ENCODE assay signal across 10 cellular contexts in genomic region chr4:107736924-107737448, GRCh38. TPM values are rescaled to one million over a fixed set of nuclear protein-coding genes. Genes with fewer than 3 reads are reported as not detected.
DNase-seq lines count a peak whose midpoint lies in the region; ATAC-seq, FAIRE-seq and TF ChIP-seq lines count a peak whose summit lies in the region.
"Had no signal": no experiment of that assay in that cellular context is flagged by ENCODE, and none has a peak within 500 bp of the region (broad histone marks: within the 10 kb centered on the region; RNA-seq: fewer than 3 reads in every experiment).

No MANE protein-coding gene starts in this region.

- dilution Hi-C loops in IMR-90 (cut with HindIII; ENCODE audit: low sequenced_read_pairs, unreplicated experiment): no loop called here

- H3K27me3 ChIP-seq in IMR-90 (ENCODE audit: control insufficient read depth, insufficient read depth, low read length): peaks cover 4% of the 10 kb centered on the region; the same call in 1 of the 2 replicates
- H3K27me3 ChIP-seq in SU-DHL-6 (ENCODE audit: low read length): no peaks in the 10 kb centered on the region
- H3K27me3 ChIP-seq in GM12878 (replicated peaks in 1 of 2; ENCODE audit: control insufficient read depth in 2 of 2, insufficient read depth in 2 of 2, low read length in 1 of 2): no peaks in the 10 kb centered on the region
- H3K27me3 ChIP-seq: BLaER1 treated with 17β-estradiol and CSF1 and Interleukin-3, amounts not matched to agents 10 nM and 100 nM had no signal

- no peak overlapping the region for H3K56ac ChIP-seq in IMR-90 (ENCODE audit: extremely low read depth, insufficient read depth, low read length)

- peaks cover 8% of the 10 kb centered on the region for H3K4me1 ChIP-seq in IMR-90 (ENCODE audit: control insufficient read depth, insufficient read depth, low read length)
- no peaks in the 10 kb centered on the region for H3K4me1 ChIP-seq in GM12878 (ENCODE audit: control insufficient read depth, insufficient read depth, low read length)
- H3K4me1 ChIP-seq in kidney (ENCODE audit: control insufficient read depth in 1 of 2, insufficient read depth in 1 of 2, low read depth in 1 of 2, low read length in 2 of 2): peaks cover 2 to 3% of the 10 kb centered on the region in 2 donors

- in situ Hi-C loops in IMR-90 (cut with MboI; ENCODE audit: low sequenced_read_pairs) (no loop called here), GM12878 (cut with MboI) (loop anchor here (25.0 kb wide), 1 partner anchor 700 kb away; the partner anchor contains the start of gene DKK2)

- no peak overlapping the region for H4K8ac ChIP-seq in IMR-90 (ENCODE audit: low read depth in 2 of 2, low read length in 2 of 2)

- intact Hi-C loops in IMR-90 (cut with micrococcal nuclease): loop anchor here (5.0 to 10.0 kb wide), 4 partner anchors 352 to 840 kb away; no protein-coding TSS in a partner anchor
- intact Hi-C loops in GM12878 (cut with micrococcal nuclease; ENCODE audit: unreplicated experiment): loop anchor here (5.0 to 10.0 kb wide), 4 partner anchors 462 to 685 kb away; no protein-coding TSS in a partner anchor
- intact Hi-C loops in kidney (cut with DNase I): no loop called here

- no CpG with 5 or more reads among the region's 7 CpGs for WGBS in IMR-90 (ENCODE audit: extremely low coverage in 2 of 2, insufficient read length in 1 of 2), 2 experiments
- WGBS in GM12878 (ENCODE audit: insufficient coverage, insufficient replicate concordance, low lambda C conversion rate, missing lambda C conversion rate): 18% methylated on average over 7 of the region's 7 CpGs

- no peaks in the 10 kb centered on the region for H3K79me1 ChIP-seq in IMR-90 (ENCODE audit: low read depth in 1 of 2, low read length in 2 of 2)

- ATAC-seq in GM21723 (IDR thresholded peaks at IDR 0.05; ENCODE audit: unreplicated experiment) (peak; percentile 63), IMR-90 (ENCODE audit: low read depth) (peak; percentile 73), GM12878 (peak; percentile 89)

- H3K79me2 ChIP-seq in SU-DHL-6 (ENCODE audit: insufficient read depth, low read length) (no peaks in the 10 kb centered on the region), GM12878 (ENCODE audit: control insufficient read depth, insufficient read depth, low read length) (no peaks in the 10 kb centered on the region)

- H2BK15ac ChIP-seq in IMR-90 (ENCODE audit: low read depth, low read length): no peak overlapping the region

- H2AK5ac ChIP-seq in IMR-90 (ENCODE audit: low read depth, low read length): no peak overlapping the region

- no peak overlapping the region for H2AK9ac ChIP-seq in IMR-90 (replicated peaks; ENCODE audit: low read depth, low read length, poor library complexity)

- TF ChIP-seq EP300 in GM12878 (IDR thresholded peaks at IDR 0.05; ENCODE audit: borderline replicate concordance in 1 of 2, control insufficient read depth in 1 of 2, low read depth in 2 of 2, low read length in 2 of 2): no peak

- H3K4ac ChIP-seq in IMR-90 (ENCODE audit: low read depth, low read length): no peak overlapping the region

- H4K20me1 ChIP-seq in IMR-90 (ENCODE audit: insufficient read depth, low read length): no peaks in the 10 kb centered on the region
- no peaks in the 10 kb centered on the region for H4K20me1 ChIP-seq in SU-DHL-6 (ENCODE audit: low read depth, low read length)
- H4K20me1 ChIP-seq in GM12878 (ENCODE audit: control insufficient read depth, insufficient read depth): no peaks in the 10 kb centered on the region
- H4K20me1 ChIP-seq: BLaER1 treated with 17β-estradiol and CSF1 and Interleukin-3, amounts not matched to agents 10 nM and 100 nM had no signal

- POLR2A ChIA-PET in IMR-90 (lab: Charles Lee; ENCODE audit: unreplicated experiment): no interaction called here
- POLR2A ChIA-PET in GM12878 (lab: Charles Lee): no interaction called here

- RAD21 ChIA-PET in GM12878 (lab: Charles Lee; ENCODE audit: unreplicated experiment): interaction anchor here (1.3 to 2.3 kb wide), 2 partner anchors 16 to 184 kb away, joined by 9 to 10 read pairs; partner anchors contain the start of gene PAPSS1

- no peak overlapping the region for H2BK20ac ChIP-seq in IMR-90 (ENCODE audit: low read depth, low read length)

- CTCF ChIA-PET in IMR-90 (lab: Yijun Ruan, JAX): interaction anchor here (0.5 to 1.7 kb wide), 5 partner anchors 17 to 1081 kb away, joined by 3 to 6 read pairs (median 3); partner anchors contain the start of genes PAPSS1 and SGMS2
- CTCF ChIA-PET in GM12878 (lab: Yijun Ruan, JAX): interaction anchor here (0.6 to 4.0 kb wide), 21 partner anchors 9 to 685 kb away, joined by 3 to 27 read pairs (median 3); partner anchors contain the start of gene PAPSS1

- no peak for TF ChIP-seq POLR2A in IMR-90 (IDR thresholded peaks at IDR 0.05; ENCODE audit: low read depth, low read length)
- no peak for TF ChIP-seq POLR2A in GM12878 (IDR thresholded peaks at IDR 0.05; ENCODE audit: low read depth, low read length)

- no peak overlapping the region for H3K23ac ChIP-seq in IMR-90 (ENCODE audit: low read depth, low read length)

- no peak overlapping the region for H3K14ac ChIP-seq in IMR-90 (replicated peaks; ENCODE audit: low read depth, low read length)

- SMC1A ChIA-PET in GM12878 (lab: Charles Lee; ENCODE audit: uncharacterized antibody, unreplicated experiment): interaction anchor here (0.5 to 2.3 kb wide), 8 partner anchors 16 to 554 kb away, joined by 3 to 16 read pairs (median 4); partner anchors contain the start of gene PAPSS1

- no peak overlapping the region for H3K4me2 ChIP-seq in IMR-90 (ENCODE audit: low read depth, low read length)
- no peak overlapping the region for H3K4me2 ChIP-seq in SU-DHL-6 (ENCODE audit: low read depth, low read length, poor library complexity, severe bottlenecking)
- H3K4me2 ChIP-seq in GM12878 (ENCODE audit: control insufficient read depth, insufficient read depth): no peak overlapping the region

- TF ChIP-seq RAD21 in IMR-90 (IDR thresholded peaks at IDR 0.05; ENCODE audit: low read length) (peak; percentile 83), GM12878 (IDR thresholded peaks at IDR 0.05; ENCODE audit: insufficient read depth, low read depth, low read length) (peak; percentile 87)

- no peak overlapping the region for H4K91ac ChIP-seq in IMR-90 (ENCODE audit: insufficient read depth, low read depth, low read length)

- BruUV-seq in IMR-90 (replicated peaks; lab: Mats Ljungman, UMichigan): no TSS peak
- no TSS peak for BruUV-seq in GM12878 (replicated peaks; lab: Mats Ljungman, UMichigan)

- FAIRE-seq in GM12878 (lab: Jason Lieb, UNC): peak; percentile 73
- no peak for FAIRE-seq in kidney (lab: Jason Lieb, UNC)
- FAIRE-seq: colon had no signal

- no peaks in the 10 kb centered on the region for H3K9me3 ChIP-seq in IMR-90 (ENCODE audit: control insufficient read depth, insufficient read depth, low read length)
- H3K9me3 ChIP-seq in SU-DHL-6 (ENCODE audit: insufficient read depth, low read length): no peaks in the 10 kb centered on the region
- no peaks in the 10 kb centered on the region for H3K9me3 ChIP-seq in GM12878 (replicated peaks; ENCODE audit: control insufficient read depth, insufficient read depth, low read length)
- H3K9me3 ChIP-seq in kidney (ENCODE audit: control insufficient read depth in 1 of 2, low read length in 2 of 2): no peaks in the 10 kb centered on the region
- H3K9me3 ChIP-seq: BLaER1 treated with 17β-estradiol and CSF1 and Interleukin-3, amounts not matched to agents 10 nM and 100 nM had no signal

- H3K9me2 ChIP-seq in SU-DHL-6 (replicated peaks; ENCODE audit: insufficient read depth, low read length): no peaks in the 10 kb centered on the region

- H3K36me3 ChIP-seq in IMR-90 (ENCODE audit: control insufficient read depth, insufficient read depth, low read length) (no peaks in the 10 kb centered on the region), SU-DHL-6 (ENCODE audit: low read length) (no peaks in the 10 kb centered on the region), GM12878 (ENCODE audit: control insufficient read depth in 2 of 2, insufficient read depth in 2 of 2, low read length in 1 of 2) (no peaks in the 10 kb centered on the region), kidney (ENCODE audit: control insufficient read depth in 1 of 2, insufficient read depth in 2 of 2, low read length in 2 of 2) (no peaks in the 10 kb centered on the region)
- H3K36me3 ChIP-seq: BLaER1 treated with 17β-estradiol and CSF1 and Interleukin-3, amounts not matched to agents 10 nM and 100 nM had no signal

- H2AFZ ChIP-seq in IMR-90 (replicated peaks; ENCODE audit: low read length, poor library complexity) (no peak overlapping the region), SU-DHL-6 (ENCODE audit: low read depth, low read length, severe bottlenecking) (no peak overlapping the region), GM12878 (ENCODE audit: control insufficient read depth, low read depth, low read length) (no peak overlapping the region)

- no peak overlapping the region for H3K18ac ChIP-seq in IMR-90 (ENCODE audit: low read depth, low read length)

- H3K4me3 ChIP-seq in IMR-90 (ENCODE audit: insufficient read depth, low read depth, low read length) (no peak overlapping the region), SU-DHL-6 (ENCODE audit: insufficient read depth, low read length, poor library complexity, severe bottlenecking) (no peak overlapping the region), GM12878 (no peak overlapping the region), kidney (ENCODE audit: low read length in 2 of 2) (no peak overlapping the region)
- H3K4me3 ChIP-seq: BLaER1 treated with 17β-estradiol and CSF1 and Interleukin-3, amounts not matched to agents 10 nM and 100 nM had no signal

- no peaks in the 10 kb centered on the region for H3F3A ChIP-seq in SU-DHL-6 (ENCODE audit: insufficient read depth)

- H4K5ac ChIP-seq in IMR-90 (ENCODE audit: low read depth, low read length): no peak overlapping the region

- H3K27ac ChIP-seq in IMR-90 (ENCODE audit: insufficient read depth, low read length) (no peak overlapping the region), SU-DHL-6 (ENCODE audit: low read depth, low read length) (no peak overlapping the region), GM12878 (ENCODE audit: control insufficient read depth, insufficient read depth) (no peak overlapping the region), kidney (ENCODE audit: low read depth in 2 of 2, low read length in 2 of 2) (no peak overlapping the region)
- H3K27ac ChIP-seq: BLaER1 treated with 17β-estradiol and CSF1 and Interleukin-3, amounts not matched to agents 10 nM and 100 nM had no signal

- H3K9ac ChIP-seq in IMR-90 (ENCODE audit: low read depth, low read length): no peak overlapping the region
- H3K9ac ChIP-seq in SU-DHL-6 (ENCODE audit: low read length): no peak overlapping the region
- H3K9ac ChIP-seq in GM12878 (ENCODE audit: control insufficient read depth, insufficient read depth, low read length): no peak overlapping the region
- H3K9ac ChIP-seq in kidney (ENCODE audit: low read length in 2 of 2): no peak overlapping the region
- H3K9ac ChIP-seq: BLaER1 treated with 17β-estradiol and CSF1 and Interleukin-3, amounts not matched to agents 10 nM and 100 nM had no signal

- no peak overlapping the region for H2BK120ac ChIP-seq in IMR-90 (ENCODE audit: low read depth, low read length)

- TF ChIP-seq CTCF in IMR-90 (conservative IDR thresholded peaks at IDR 0.05; ENCODE audit: low read depth, low read length) (peak; percentile 70), SU-DHL-6 (IDR thresholded peaks at IDR 0.05; ENCODE audit: insufficient read depth, low read length, poor library complexity, severe bottlenecking) (peak; percentile 26), GM12878 (IDR thresholded peaks at IDR 0.05 in 2 of 3, conservative IDR thresholded peaks at IDR 0.05 in 1 of 3; ENCODE audit: control insufficient read depth in 2 of 3, extremely low read depth in 1 of 3, insufficient read depth in 1 of 3, low read depth in 3 of 3, low read length in 3 of 3) (peak; percentile 76 to 83 (median 83)), kidney (IDR thresholded peaks at IDR 0.05; ENCODE audit: borderline replicate concordance, extremely low read depth, insufficient read depth) (peak; percentile 67)

- no peaks in the 10 kb centered on the region for H3K9me1 ChIP-seq in IMR-90 (ENCODE audit: insufficient read depth, low read length)

- no peak overlapping the region for H2BK5ac ChIP-seq in IMR-90 (ENCODE audit: low read depth, low read length, poor library complexity, severe bottlenecking)

- DNase-seq in NCI-H1105 treated with DMSO at 0.1 percent for 48 hours (lab: John Stamatoyannopoulos, UW) (peak; percentile 26), NCI-H1105 (lab: John Stamatoyannopoulos, UW) (no peak), IMR-90 (peak; percentile 57), GM12878 (ENCODE audit: low read depth, low spot score) (no peak), kidney (no peak)
- peak; percentile 43 for DNase-seq in stimulated activated CD8-positive, alpha-beta memory T cell treated with anti-CD3 and anti-CD28 coated beads, Interleukin-4, amount 100 ng/mL, for 48 hours

RNA-seq across cellular contexts. Expression of gene PAPSS1, which starts 17.0 kb away (rescaled TPM):
- total RNA-seq in IMR-90 (2012; rRNA removed) (82.8 and 90.5 TPM in 2 replicates), GM12878 (2014; rRNA removed) (22.6 and 25.9 TPM in 2 replicates), GM12878 (2014; rRNA removed; fragmentation: Illumina TruSeq; extraction: Trizol) (28.3 and 31.0 TPM in 2 replicates), GM12878 (2021) (28.0 and 30.9 TPM in 2 replicates), kidney (47.7 TPM)
- polyA plus RNA-seq in IMR-90 (2012; rRNA removed) (64.7 and 71.8 TPM in 2 replicates), GM12878 (2011; rRNA removed) (73.0 and 81.8 TPM in 2 replicates), GM12878 (2014; fragmentation: Illumina TruSeq; extraction: Trizol) (30.3 and 34.5 TPM in 2 replicates), GM12878 (2014; fragmentation: Nextera tagmentation; extraction: Ambion mirVana) (10 to 100 TPM; 29.8 to 35.9 TPM), GM12878 (2014; rRNA removed) (22.8 and 27.3 TPM in 2 replicates), GM12878 (2016; fragmentation: Nextera tagmentation; extraction: Ambion mirVana) (10 to 100 TPM; 35.7 to 39.7 TPM), kidney (ENCODE audit: insufficient read depth, low read depth, low replicate concordance) (28.1 TPM)
- polyA plus RNA-seq in IMR-90 (2012; cell fraction: cytosol; rRNA removed): 33.3 and 39.9 TPM in 2 replicates
- 20.0 and 45.3 TPM in 2 replicates for polyA plus RNA-seq in IMR-90 (2012; cell fraction: nucleus; rRNA removed; ENCODE audit: low replicate concordance)
- total RNA-seq in GM12878 (2013; cell fraction: nucleolus; rRNA removed): 44.1 and 49.5 TPM in 2 replicates
- 19.6 TPM for polyA plus RNA-seq in GM12878 (2011; ENCODE audit: low read depth)
- polyA plus RNA-seq in GM12878 (2011; cell fraction: cytosol; rRNA removed): 49.0 and 51.5 TPM in 2 replicates
- polyA plus RNA-seq in GM12878 (2011; cell fraction: nucleus; rRNA removed): 38.8 and 43.8 TPM in 2 replicates
- polyA plus RNA-seq in GM12878 (2012): 28.0 and 28.5 TPM in 2 replicates
- 69.0 and 112 TPM in 2 replicates for polyA minus RNA-seq in GM12878 (2011; rRNA and poly(A)+ RNA removed)
- 18.9 and 23.7 TPM in 2 replicates for polyA minus RNA-seq in GM12878 (2011; cell fraction: cytosol; rRNA and poly(A)+ RNA removed)
- 31.1 and 40.6 TPM in 2 replicates for polyA minus RNA-seq in GM12878 (2011; cell fraction: nucleus; rRNA and poly(A)+ RNA removed)

Comparison
In these comparisons a context has a peak if more than half of its experiments do, and no peak if none do; other contexts are left out.
1. DNase-seq: peak in NCI-H1105 treated with DMSO at 0.1 percent for 48 hours (single experiment), IMR-90 (single experiment) and stimulated activated CD8-positive, alpha-beta memory T cell treated with anti-CD3 and anti-CD28 coated beads, Interleukin-4, amount 100 ng/mL, for 48 hours (single experiment); none in NCI-H1105 (single experiment), GM12878 (single experiment) and kidney (single experiment).
2. CTCF ChIP-seq: peak in every context shown above with its lines; median percentile 83 in GM12878; 70 in IMR-90; 67 in kidney; 26 in SU-DHL-6.
3. Peak in every context shown above with its lines, with median percentiles within 50 percentile points of each other: ATAC-seq.